Comparison of ENCODE assay signal across 8 cellular contexts in genomic region chr14:63470877-63471565, GRCh38.
DNase-seq lines count a peak whose midpoint lies in the region; ATAC-seq, FAIRE-seq and TF ChIP-seq lines count a peak whose summit lies in the region.

No MANE protein-coding gene starts in this region.

- peak; percentile 87 for ATAC-seq in HG03108 (IDR thresholded peaks at IDR 0.05; ENCODE audit: unreplicated experiment)

- FAIRE-seq in GM19239 (lab: Jason Lieb, UNC): peak; percentile 87

- POLR2A ChIA-PET in BJ (lab: Charles Lee): no interaction called here

- TF ChIP-seq CTCF in BJ (IDR thresholded peaks at IDR 0.05; ENCODE audit: insufficient read depth, low read depth, low read length): no peak

- H3K27me3 ChIP-seq in BJ (ENCODE audit: control insufficient read depth, insufficient read depth, low read length): no peaks in the 10 kb centered on the region

- H3K4me3 ChIP-seq in BJ (ENCODE audit: low read depth, low read length): no peak overlapping the region

- no peaks in the 10 kb centered on the region for H3K36me3 ChIP-seq in BJ (ENCODE audit: control insufficient read depth, insufficient read depth, low read length)

- CTCF ChIA-PET in BJ (lab: Yijun Ruan, JAX): interaction anchor here (1.3 kb wide), 1 partner anchor 72 kb away, joined by 3 read pairs; the partner anchor contains the start of gene PPP2R5E

- peak; percentile 60 for DNase-seq in BJ (ENCODE audit: low read depth)
- peak; percentile 22 for DNase-seq in GM19239 (ENCODE audit: insufficient read length, low spot score)
- peak; percentile 41 for DNase-seq in SW480 (ENCODE audit: low spot score)
- peak; percentile 87 for DNase-seq in iris pigment epithelial cell (ENCODE audit: low read depth)
- DNase-seq in cerebellum (ENCODE audit: low spot score): no peak
- DNase-seq in activated CD4-positive, alpha-beta T cell treated with anti-CD3 and anti-CD28 coated beads for 1 hour: no peak
- no peak for DNase-seq in activated naive CD4-positive, alpha-beta T cell (lab: John Stamatoyannopoulos, UW)

Comparison
In these comparisons a context has a peak if more than half of its experiments do, and no peak if none do; other contexts are left out.
1. DNase-seq: peak in BJ (single experiment), GM19239 (single experiment), SW480 (single experiment) and iris pigment epithelial cell (single experiment); none in cerebellum (single experiment), activated CD4-positive, alpha-beta T cell treated with anti-CD3 and anti-CD28 coated beads for 1 hour (single experiment) and activated naive CD4-positive, alpha-beta T cell (0 of 4).